ENCODE assay signal across 27 cellular contexts in the genomic region with DNA sequence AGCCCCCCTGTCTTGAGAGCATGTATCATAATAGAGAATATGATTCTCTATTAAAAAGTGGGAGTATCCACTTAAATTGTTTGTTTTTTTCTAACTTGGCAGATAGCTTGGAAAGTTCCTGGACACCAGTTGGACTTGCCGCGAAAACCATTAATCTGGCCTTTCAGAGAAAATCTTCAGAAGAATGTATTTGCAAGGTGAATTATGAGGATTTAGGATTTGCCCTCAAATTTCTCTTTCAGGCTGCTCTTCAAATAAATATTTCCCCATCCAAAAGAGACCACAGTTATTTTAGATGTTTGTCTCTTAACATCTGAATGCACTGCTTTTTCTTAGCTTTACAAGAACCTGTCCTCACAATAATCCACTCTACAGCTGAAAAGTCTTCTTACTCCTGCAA. TPM values are rescaled to one million over a fixed set of nuclear protein-coding genes. Genes with fewer than 3 reads are reported as not detected.
"Had no signal": no experiment of that assay in that cellular context is flagged by ENCODE, and none has a peak within 500 bp of the region (broad histone marks: within the 10 kb centered on the region; RNA-seq: fewer than 3 reads in every experiment).

No MANE protein-coding gene starts in this region.

- ATAC-seq: activated CD8-positive, alpha-beta memory T cell treated with anti-CD3 and anti-CD28 coated beads, Interleukin-2, amount 10 ng/mL, durations not matched to agents 7 days and 5 days; SK-N-SH treated with all-trans-retinoic acid at 6 μM for 48 hours; T-helper 17 cell had no signal

- H3K9me3 ChIP-seq: breast epithelium, Peyer's patch, SJSA1 had no signal

- DNase-seq: activated B cell treated with CpG ODN at 0.5 μM for 24 hours; activated CD4-positive, alpha-beta T cell treated with anti-CD3 and anti-CD28 coated beads for 1 hour; activated CD4-positive, alpha-beta T cell treated with anti-CD3 and anti-CD28 coated beads, Interleukin-2, amount 10 ng/mL, durations not matched to agents 24 days and 14 days; activated CD4-positive, alpha-beta T cell treated with anti-CD3 and anti-CD28 coated beads, Interleukin-2, amount 50 U/mL, for 48 hours; activated CD8-positive, alpha-beta memory T cell treated with anti-CD3 and anti-CD28 coated beads, Interleukin-2, amount 10 ng/mL, durations not matched to agents 7 days and 5 days; activated effector memory CD4-positive, alpha-beta T cell treated with anti-CD3 and anti-CD28 coated beads, Interleukin-2, amount 50 U/mL, for 16 hours; activated naive CD4-positive, alpha-beta T cell treated with Interleukin-2 at 50 U/mL for 16 hours; activated T-cell treated with anti-CD3 and anti-CD28 coated beads, Interleukin-2, amount 50 U/mL, for 24 hours; anterior cingulate cortex; Karpas-422; MM.1S; NCI-H1105 treated with DMSO at 0.1 percent for 48 hours; NCI-H1436 treated with DMSO at 0.1 percent for 48 hours; NCI-H187; NCI-H2081; NCI-H510A treated with DMSO at 0.1 percent for 48 hours; NCI-H69; NK-92 treated with Interleukin-12 subunit alpha and Interleukin-12 subunit beta, amount 100 ng/mL, for 24 hours; OCI-M1; Peyer's patch; T-helper 17 cell; T-helper 9 cell had no signal

- H3K27ac ChIP-seq: breast epithelium, Peyer's patch, RWPE1, SJSA1 had no signal

- H3K4me1 ChIP-seq: breast epithelium, Peyer's patch had no signal

- H3K27me3 ChIP-seq: breast epithelium, Peyer's patch, SJSA1 had no signal

- H3K36me3 ChIP-seq: breast epithelium, Peyer's patch, SJSA1 had no signal

- H3K4me3 ChIP-seq: breast epithelium, Peyer's patch, SJSA1 had no signal

RNA-seq across cellular contexts. Expression of a gene that starts 53.4 kb away (rescaled TPM):
- total RNA-seq: activated B cell treated with CpG ODN at 0.5 μM for 24 hours; activated CD4-positive, alpha-beta T cell treated with anti-CD3 and anti-CD28 coated beads, Interleukin-2, amount 10 ng/mL, durations not matched to agents 24 days and 14 days; activated CD8-positive, alpha-beta memory T cell treated with anti-CD3 and anti-CD28 coated beads, Interleukin-2, amount 10 ng/mL, durations not matched to agents 7 days and 5 days; activated T-helper 1 cell treated with anti-CD3 and anti-CD28 coated beads, Interleukin-12 subunit alpha, Interleukin-12 subunit beta, Interleukin-2, Interleukin-4 antibody, amounts not matched to agents 30 ng/mL and 10 ng/mL and 1 ng/mL, durations not matched to agents 14 hours and 24 hours and 36 hours; Peyer's patch had no signal
